Comparison of ENCODE assay signal across 1 cellular context in genomic region chr20:23435675-23436539, GRCh38.
TF ChIP-seq lines count a peak whose summit lies in the region.

No MANE protein-coding gene starts in this region.

TF ChIP-seq in HepG2, 621 proteins besides CTCF, POLR2A, EP300 and RAD21 (continued from another document and continues in another):
- TF ChIP-seq YY1 (IDR thresholded peaks at IDR 0.05; ENCODE audit: insufficient read depth, insufficient replicate concordance, low read depth, low read length) (peak; percentile 83), MEIS2 (CRISPR knock-in tag; IDR thresholded peaks at IDR 0.05) (0 out of 2 replicates have a peak, but pooled peaks have one; percentile 67), CBX2 (IDR thresholded peaks at IDR 0.05; ENCODE audit: low read depth, low read length) (no peak), CBX2 (CRISPR knock-in tag; IDR thresholded peaks at IDR 0.05; ENCODE audit: low read depth) (no peak), CREB3 (CRISPR knock-in tag; IDR thresholded peaks at IDR 0.05) (0 out of 2 replicates have a peak, but pooled peaks have one; percentile 30), MIXL1 (CRISPR knock-in tag; IDR thresholded peaks at IDR 0.05) (peak; percentile 24; the same call in 1 of the 2 replicates), HNF4A (CRISPR knock-in tag; IDR thresholded peaks at IDR 0.05) (peak; percentile 77), ATF7-NPFF (CRISPR knock-in tag; IDR thresholded peaks at IDR 0.05; ENCODE audit: low read depth) (no peak), KLF16 (CRISPR knock-in tag; IDR thresholded peaks at IDR 0.05) (peak in 1 of 2 experiments; percentile 32; a peak in 1 of 4 replicates), DNMT1 (CRISPR knock-in tag; IDR thresholded peaks at IDR 0.05) (no peak), KLF11 (CRISPR knock-in tag; IDR thresholded peaks at IDR 0.05) (no peak), ZBTB40 (IDR thresholded peaks at IDR 0.05) (no peak), ZBTB40 (CRISPR knock-in tag; IDR thresholded peaks at IDR 0.05) (peak; percentile 70), NCOA2 (CRISPR knock-in tag; IDR thresholded peaks at IDR 0.05) (0 out of 2 replicates have a peak, but pooled peaks have one; percentile 13), RNF219 (CRISPR knock-in tag; IDR thresholded peaks at IDR 0.05) (0 out of 2 replicates have a peak, but pooled peaks have one; percentile 76), SATB2 (CRISPR knock-in tag; IDR thresholded peaks at IDR 0.05) (peak; percentile 47; the same call in 1 of the 2 replicates)
- TF ChIP-seq, protein P1, sequence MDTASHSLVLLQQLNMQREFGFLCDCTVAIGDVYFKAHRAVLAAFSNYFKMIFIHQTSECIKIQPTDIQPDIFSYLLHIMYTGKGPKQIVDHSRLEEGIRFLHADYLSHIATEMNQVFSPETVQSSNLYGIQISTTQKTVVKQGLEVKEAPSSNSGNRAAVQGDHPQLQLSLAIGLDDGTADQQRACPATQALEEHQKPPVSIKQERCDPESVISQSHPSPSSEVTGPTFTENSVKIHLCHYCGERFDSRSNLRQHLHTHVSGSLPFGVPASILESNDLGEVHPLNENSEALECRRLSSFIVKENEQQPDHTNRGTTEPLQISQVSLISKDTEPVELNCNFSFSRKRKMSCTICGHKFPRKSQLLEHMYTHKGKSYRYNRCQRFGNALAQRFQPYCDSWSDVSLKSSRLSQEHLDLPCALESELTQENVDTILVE (CRISPR knock-in tag; IDR thresholded peaks at IDR 0.05): 0 out of 2 replicates have a peak, but pooled peaks have one; percentile 36
- TF ChIP-seq, protein P2, sequence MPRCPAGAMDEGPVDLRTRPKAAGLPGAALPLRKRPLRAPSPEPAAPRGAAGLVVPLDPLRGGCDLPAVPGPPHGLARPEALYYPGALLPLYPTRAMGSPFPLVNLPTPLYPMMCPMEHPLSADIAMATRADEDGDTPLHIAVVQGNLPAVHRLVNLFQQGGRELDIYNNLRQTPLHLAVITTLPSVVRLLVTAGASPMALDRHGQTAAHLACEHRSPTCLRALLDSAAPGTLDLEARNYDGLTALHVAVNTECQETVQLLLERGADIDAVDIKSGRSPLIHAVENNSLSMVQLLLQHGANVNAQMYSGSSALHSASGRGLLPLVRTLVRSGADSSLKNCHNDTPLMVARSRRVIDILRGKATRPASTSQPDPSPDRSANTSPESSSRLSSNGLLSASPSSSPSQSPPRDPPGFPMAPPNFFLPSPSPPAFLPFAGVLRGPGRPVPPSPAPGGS (CRISPR knock-in tag; IDR thresholded peaks at IDR 0.05): peak; percentile 35; the same call in 1 of the 2 replicates
- TF ChIP-seq, protein P3, sequence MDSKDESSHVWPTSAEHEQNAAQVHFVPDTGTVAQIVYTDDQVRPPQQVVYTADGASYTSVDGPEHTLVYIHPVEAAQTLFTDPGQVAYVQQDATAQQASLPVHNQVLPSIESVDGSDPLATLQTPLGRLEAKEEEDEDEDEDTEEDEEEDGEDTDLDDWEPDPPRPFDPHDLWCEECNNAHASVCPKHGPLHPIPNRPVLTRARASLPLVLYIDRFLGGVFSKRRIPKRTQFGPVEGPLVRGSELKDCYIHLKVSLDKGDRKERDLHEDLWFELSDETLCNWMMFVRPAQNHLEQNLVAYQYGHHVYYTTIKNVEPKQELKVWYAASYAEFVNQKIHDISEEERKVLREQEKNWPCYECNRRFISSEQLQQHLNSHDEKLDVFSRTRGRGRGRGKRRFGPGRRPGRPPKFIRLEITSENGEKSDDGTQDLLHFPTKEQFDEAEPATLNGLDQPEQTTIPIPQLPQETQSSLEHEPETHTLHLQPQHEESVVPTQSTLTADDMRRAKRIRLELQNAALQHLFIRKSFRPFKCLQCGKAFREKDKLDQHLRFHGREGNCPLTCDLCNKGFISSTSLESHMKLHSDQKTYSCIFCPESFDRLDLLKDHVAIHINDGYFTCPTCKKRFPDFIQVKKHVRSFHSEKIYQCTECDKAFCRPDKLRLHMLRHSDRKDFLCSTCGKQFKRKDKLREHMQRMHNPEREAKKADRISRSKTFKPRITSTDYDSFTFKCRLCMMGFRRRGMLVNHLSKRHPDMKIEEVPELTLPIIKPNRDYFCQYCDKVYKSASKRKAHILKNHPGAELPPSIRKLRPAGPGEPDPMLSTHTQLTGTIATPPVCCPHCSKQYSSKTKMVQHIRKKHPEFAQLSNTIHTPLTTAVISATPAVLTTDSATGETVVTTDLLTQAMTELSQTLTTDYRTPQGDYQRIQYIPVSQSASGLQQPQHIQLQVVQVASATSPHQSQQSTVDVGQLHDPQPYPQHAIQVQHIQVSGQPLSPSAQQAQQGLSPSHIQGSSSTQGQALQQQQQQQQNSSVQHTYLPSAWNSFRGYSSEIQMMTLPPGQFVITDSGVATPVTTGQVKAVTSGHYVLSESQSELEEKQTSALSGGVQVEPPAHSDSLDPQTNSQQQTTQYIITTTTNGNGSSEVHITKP (CRISPR knock-in tag; IDR thresholded peaks at IDR 0.05; ENCODE audit: low read depth): peak; percentile 79
- TF ChIP-seq, protein P4, sequence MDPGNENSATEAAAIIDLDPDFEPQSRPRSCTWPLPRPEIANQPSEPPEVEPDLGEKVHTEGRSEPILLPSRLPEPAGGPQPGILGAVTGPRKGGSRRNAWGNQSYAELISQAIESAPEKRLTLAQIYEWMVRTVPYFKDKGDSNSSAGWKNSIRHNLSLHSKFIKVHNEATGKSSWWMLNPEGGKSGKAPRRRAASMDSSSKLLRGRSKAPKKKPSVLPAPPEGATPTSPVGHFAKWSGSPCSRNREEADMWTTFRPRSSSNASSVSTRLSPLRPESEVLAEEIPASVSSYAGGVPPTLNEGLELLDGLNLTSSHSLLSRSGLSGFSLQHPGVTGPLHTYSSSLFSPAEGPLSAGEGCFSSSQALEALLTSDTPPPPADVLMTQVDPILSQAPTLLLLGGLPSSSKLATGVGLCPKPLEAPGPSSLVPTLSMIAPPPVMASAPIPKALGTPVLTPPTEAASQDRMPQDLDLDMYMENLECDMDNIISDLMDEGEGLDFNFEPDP (CRISPR knock-in tag; conservative IDR thresholded peaks at IDR 0.05): no peak
- TF ChIP-seq, protein P5, sequence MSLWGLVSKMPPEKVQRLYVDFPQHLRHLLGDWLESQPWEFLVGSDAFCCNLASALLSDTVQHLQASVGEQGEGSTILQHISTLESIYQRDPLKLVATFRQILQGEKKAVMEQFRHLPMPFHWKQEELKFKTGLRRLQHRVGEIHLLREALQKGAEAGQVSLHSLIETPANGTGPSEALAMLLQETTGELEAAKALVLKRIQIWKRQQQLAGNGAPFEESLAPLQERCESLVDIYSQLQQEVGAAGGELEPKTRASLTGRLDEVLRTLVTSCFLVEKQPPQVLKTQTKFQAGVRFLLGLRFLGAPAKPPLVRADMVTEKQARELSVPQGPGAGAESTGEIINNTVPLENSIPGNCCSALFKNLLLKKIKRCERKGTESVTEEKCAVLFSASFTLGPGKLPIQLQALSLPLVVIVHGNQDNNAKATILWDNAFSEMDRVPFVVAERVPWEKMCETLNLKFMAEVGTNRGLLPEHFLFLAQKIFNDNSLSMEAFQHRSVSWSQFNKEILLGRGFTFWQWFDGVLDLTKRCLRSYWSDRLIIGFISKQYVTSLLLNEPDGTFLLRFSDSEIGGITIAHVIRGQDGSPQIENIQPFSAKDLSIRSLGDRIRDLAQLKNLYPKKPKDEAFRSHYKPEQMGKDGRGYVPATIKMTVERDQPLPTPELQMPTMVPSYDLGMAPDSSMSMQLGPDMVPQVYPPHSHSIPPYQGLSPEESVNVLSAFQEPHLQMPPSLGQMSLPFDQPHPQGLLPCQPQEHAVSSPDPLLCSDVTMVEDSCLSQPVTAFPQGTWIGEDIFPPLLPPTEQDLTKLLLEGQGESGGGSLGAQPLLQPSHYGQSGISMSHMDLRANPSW (CRISPR knock-in tag; IDR thresholded peaks at IDR 0.05; ENCODE audit: borderline replicate concordance): no peak
- TF ChIP-seq, protein P6, sequence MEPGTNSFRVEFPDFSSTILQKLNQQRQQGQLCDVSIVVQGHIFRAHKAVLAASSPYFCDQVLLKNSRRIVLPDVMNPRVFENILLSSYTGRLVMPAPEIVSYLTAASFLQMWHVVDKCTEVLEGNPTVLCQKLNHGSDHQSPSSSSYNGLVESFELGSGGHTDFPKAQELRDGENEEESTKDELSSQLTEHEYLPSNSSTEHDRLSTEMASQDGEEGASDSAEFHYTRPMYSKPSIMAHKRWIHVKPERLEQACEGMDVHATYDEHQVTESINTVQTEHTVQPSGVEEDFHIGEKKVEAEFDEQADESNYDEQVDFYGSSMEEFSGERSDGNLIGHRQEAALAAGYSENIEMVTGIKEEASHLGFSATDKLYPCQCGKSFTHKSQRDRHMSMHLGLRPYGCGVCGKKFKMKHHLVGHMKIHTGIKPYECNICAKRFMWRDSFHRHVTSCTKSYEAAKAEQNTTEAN (CRISPR knock-in tag; conservative IDR thresholded peaks at IDR 0.05): peak; percentile 57
